Comparison of ENCODE assay signal across 1 cellular context in genomic region chr2:138023298-138023697, GRCh38.
A peak's percentile ranks its signal among the peaks of the same experiment; 100 is the strongest.
TF ChIP-seq lines count a peak whose summit lies in the region.

No MANE protein-coding gene starts in this region.

TF ChIP-seq in K562, 482 proteins besides CTCF, POLR2A, EP300 and RAD21 (continued from another document and continues in another):
- TF ChIP-seq ZBTB40 (IDR thresholded peaks at IDR 0.05) (peak; percentile 58; the same call in 1 of the 2 replicates), ZBTB40 (CRISPR knock-in tag; IDR thresholded peaks at IDR 0.05) (no peak), YY1 (IDR thresholded peaks at IDR 0.05; ENCODE audit: borderline replicate concordance in 1 of 3, control insufficient read depth in 1 of 3, extremely low read depth in 1 of 3, insufficient read depth in 3 of 3, insufficient read length in 1 of 3, insufficient replicate concordance in 2 of 3, low read depth in 1 of 3, low read length in 2 of 3) (peak in 1 of 3 experiments; percentile 91), ZNF431 (CRISPR knock-in tag; IDR thresholded peaks at IDR 0.05) (no peak), ZBTB34 (CRISPR knock-in tag; IDR thresholded peaks at IDR 0.05) (no peak), TEAD4 (IDR thresholded peaks at IDR 0.05; ENCODE audit: low read length) (peak; percentile 78), TEAD4 (CRISPR knock-in tag; IDR thresholded peaks at IDR 0.05; ENCODE audit: borderline replicate concordance) (no peak), DACH1 (IDR thresholded peaks at IDR 0.05; ENCODE audit: partially characterized antibody) (peak; percentile 84), ZNF766 (CRISPR knock-in tag; conservative IDR thresholded peaks at IDR 0.05) (peak; percentile 97), SMARCE1 (IDR thresholded peaks at IDR 0.05) (peak; percentile 70; the same call in 1 of the 2 replicates), TSHZ1 (CRISPR knock-in tag; IDR thresholded peaks at IDR 0.05) (peak; percentile 61; the same call in 1 of the 2 replicates), SIN3A (IDR thresholded peaks at IDR 0.05; ENCODE audit: borderline replicate concordance in 2 of 2, control insufficient read depth in 1 of 2, low read depth in 2 of 2, low read length in 2 of 2) (no peak), CBFA2T3 (IDR thresholded peaks at IDR 0.05) (peak; percentile 50), SMAD4 (CRISPR knock-in tag; conservative IDR thresholded peaks at IDR 0.05) (peak; percentile 57), PBX2 (CRISPR knock-in tag; IDR thresholded peaks at IDR 0.05; ENCODE audit: low read depth) (no peak; the same call in 1 of the 2 replicates), PBX2 (tag; conservative IDR thresholded peaks at IDR 0.05; ENCODE audit: low read depth) (peak; percentile 100), NFATC3 (IDR thresholded peaks at IDR 0.05) (peak; percentile 74; the same call in 1 of the 2 replicates), CXXC5 (CRISPR knock-in tag; IDR thresholded peaks at IDR 0.05) (peak; percentile 66), HDAC3 (IDR thresholded peaks at IDR 0.05; ENCODE audit: borderline replicate concordance, partially characterized antibody) (peak; percentile 49), PKNOX1 (IDR thresholded peaks at IDR 0.05) (peak; percentile 96), BRF2 (IDR thresholded peaks at IDR 0.05; ENCODE audit: borderline replicate concordance, insufficient read depth, insufficient read length) (no peak), CHAMP1 (IDR thresholded peaks at IDR 0.05) (0 out of 2 replicates have a peak, but pooled peaks have one; percentile 42), TEAD2 (tag; IDR thresholded peaks at IDR 0.05) (peak; percentile 16; the same call in 1 of the 2 replicates), SNAPC5 (CRISPR knock-in tag; IDR thresholded peaks at IDR 0.05) (no peak), SMARCC2 (IDR thresholded peaks at IDR 0.05; ENCODE audit: low read depth) (0 out of 2 replicates have a peak, but pooled peaks have one; percentile 41), ATF3 (IDR thresholded peaks at IDR 0.05) (peak; percentile 47; the same call in 1 of the 2 replicates), ATF3 (CRISPR knock-in tag; conservative IDR thresholded peaks at IDR 0.05) (no peak), ZC3H11A (IDR thresholded peaks at IDR 0.05; ENCODE audit: low read depth, low read length) (no peak), ZBTB26 (CRISPR knock-in tag; IDR thresholded peaks at IDR 0.05) (no peak), SOX6 (IDR thresholded peaks at IDR 0.05) (peak; percentile 84)
